1 cellular context compared by ENCODE assay signal in the genomic region with DNA sequence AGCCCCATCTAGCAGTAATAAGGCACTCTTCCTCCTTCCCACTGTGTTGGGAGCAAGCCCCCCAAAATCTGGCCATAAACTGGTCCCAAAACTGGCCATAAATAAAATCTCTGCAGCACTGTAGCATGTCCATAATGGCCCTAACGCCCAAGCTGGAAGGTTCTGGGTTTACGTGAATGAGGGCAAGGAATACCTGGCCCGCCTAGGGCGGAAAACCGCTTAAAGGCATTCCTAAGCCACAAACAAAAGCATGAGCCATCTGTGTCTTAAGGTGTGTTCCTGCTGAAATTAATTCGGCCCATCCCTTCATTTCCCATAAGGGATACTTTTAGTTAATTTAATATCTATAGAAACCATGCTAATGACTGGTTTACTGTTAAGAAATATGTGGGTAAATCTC. TPM values are rescaled to one million over a fixed set of nuclear protein-coding genes. Genes with fewer than 3 reads are reported as not detected.
"Had no signal": no experiment of that assay in that cellular context is flagged by ENCODE, and none has a peak within 500 bp of the region (broad histone marks: within the 10 kb centered on the region; RNA-seq: fewer than 3 reads in every experiment).

No MANE protein-coding gene starts in this region.

RNA-seq across cellular contexts. Expression of gene SLC4A3, which starts 24.2 kb away (rescaled TPM):
- polyA plus RNA-seq: naive thymus-derived CD4-positive, alpha-beta T cell had no signal
